8 cellular contexts compared by ENCODE assay signal in genomic region chr15:64635486-64635815, GRCh38.
DNase-seq lines count a peak whose midpoint lies in the region; ATAC-seq, FAIRE-seq and TF ChIP-seq lines count a peak whose summit lies in the region.

No MANE protein-coding gene starts in this region.

- DNase-seq in AG04449 (ENCODE audit: low read depth, low spot score) (peak; percentile 38), GM12878 (ENCODE audit: low read depth, low spot score) (peak; percentile 73), kidney tubule cell (ENCODE audit: low spot score) (peak; percentile 77), testis (peak; percentile 43), SW 1271 (lab: John Stamatoyannopoulos, UW) (no peak), amygdala (lab: John Stamatoyannopoulos, UW) (no peak)
- DNase-seq in stimulated activated naive B cell treated with anti-CD40 and anti-IgM and Interleukin-4, amounts not matched to agents 10 μg/mL and 1 μg/mL and 100 μg/mL, for 72 hours: no peak

- H3K9me3 Mint-ChIP-seq in stimulated activated naive B cell treated with anti-CD40 and anti-IgM and Interleukin-4, amounts not matched to agents 10 μg/mL and 1 μg/mL and 100 μg/mL, for 72 hours: peaks cover 4 to 5% of the 10 kb centered on the region in 2 donors

- H3K27me3 ChIP-seq in GM12878 (replicated peaks in 1 of 2; ENCODE audit: control insufficient read depth in 2 of 2, insufficient read depth in 2 of 2, low read length in 1 of 2) (no peaks in the 10 kb centered on the region), testis (no peaks in the 10 kb centered on the region)

- H3K4me1 Mint-ChIP-seq in stimulated activated naive B cell treated with anti-CD40 and anti-IgM and Interleukin-4, amounts not matched to agents 10 μg/mL and 1 μg/mL and 100 μg/mL, for 72 hours: peaks cover 16 to 34% of the 10 kb centered on the region in 2 donors

- CTCF ChIA-PET in AG04449 (lab: Yijun Ruan, JAX): interaction anchor here (0.6 to 1.8 kb wide), 5 partner anchors 11 to 285 kb away, joined by 3 to 5 read pairs (median 4); no protein-coding TSS in a partner anchor
- CTCF ChIA-PET in GM12878 (lab: Yijun Ruan, JAX): interaction anchor here (1.0 to 4.3 kb wide), 17 partner anchors 9 to 209 kb away, joined by 3 to 93 read pairs (median 5); no protein-coding TSS in a partner anchor

- peak overlapping the region; percentile 93 for H3K4me2 ChIP-seq in GM12878 (ENCODE audit: control insufficient read depth, insufficient read depth)

- no peak for TF ChIP-seq RAD21 in GM12878 (IDR thresholded peaks at IDR 0.05; ENCODE audit: insufficient read depth, low read depth, low read length)

- POLR2A ChIA-PET in AG04449 (lab: Yijun Ruan, JAX) (no interaction called here), GM12878 (lab: Charles Lee) (interaction anchor here (0.6 to 3.8 kb wide), 20 partner anchors 9 to 205 kb away, joined by 3 to 63 read pairs (median 6); partner anchors contain the start of gene ZNF609)

- no peak for TF ChIP-seq EP300 in GM12878 (IDR thresholded peaks at IDR 0.05; ENCODE audit: borderline replicate concordance in 1 of 2, control insufficient read depth in 1 of 2, low read depth in 2 of 2, low read length in 2 of 2)

- TF ChIP-seq POLR2A in GM12878 (IDR thresholded peaks at IDR 0.05; ENCODE audit: low read depth, low read length) (no peak), testis (IDR thresholded peaks at IDR 0.05) (no peak)

- H3K9ac ChIP-seq in GM12878 (ENCODE audit: control insufficient read depth, insufficient read depth, low read length): peak overlapping the region; percentile 45

- TF ChIP-seq CTCF in AG04449 (IDR thresholded peaks at IDR 0.05; ENCODE audit: insufficient read depth, low read length, missing control alignments) (no peak), GM12878 (IDR thresholded peaks at IDR 0.05 in 2 of 3, conservative IDR thresholded peaks at IDR 0.05 in 1 of 3; ENCODE audit: control insufficient read depth in 2 of 3, extremely low read depth in 1 of 3, insufficient read depth in 1 of 3, low read depth in 3 of 3, low read length in 3 of 3) (no peak), testis (IDR thresholded peaks at IDR 0.05) (no peak)

- RAD21 ChIA-PET in GM12878 (lab: Charles Lee; ENCODE audit: unreplicated experiment): interaction anchor here (0.6 to 5.5 kb wide), 32 partner anchors 10 to 542 kb away, joined by 3 to 239 read pairs (median 10); partner anchors contain the start of genes CIAO2A, TRIP4 and ZNF609

- SMC1A ChIA-PET in GM12878 (lab: Charles Lee; ENCODE audit: uncharacterized antibody, unreplicated experiment): interaction anchor here (0.6 to 5.3 kb wide), 47 partner anchors 11 to 425 kb away, joined by 3 to 234 read pairs (median 7); partner anchors contain the start of genes TRIP4 and ZNF609

- in situ Hi-C loops in GM12878 (cut with MboI): no loop called here

- H3K4me1 ChIP-seq in GM12878 (ENCODE audit: control insufficient read depth, insufficient read depth, low read length): peaks cover 47% of the 10 kb centered on the region
- H3K4me1 ChIP-seq in testis: peaks cover 20% of the 10 kb centered on the region

- FAIRE-seq in GM12878 (lab: Jason Lieb, UNC): peak; percentile 64

- H3K27ac ChIP-seq in GM12878 (ENCODE audit: control insufficient read depth, insufficient read depth): peak overlapping the region; percentile 97
- peak overlapping the region in 1 of 2 donors; percentile 3 for H3K27ac ChIP-seq in testis

- no peaks in the 10 kb centered on the region for H4K20me1 ChIP-seq in GM12878 (ENCODE audit: control insufficient read depth, insufficient read depth)

- no peak overlapping the region for H3K4me3 ChIP-seq in AG04449 (ENCODE audit: low read depth, low read length)
- no peak overlapping the region for H3K4me3 ChIP-seq in GM12878
- H3K4me3 ChIP-seq in testis: no peak overlapping the region

- no peak overlapping the region for H2AFZ ChIP-seq in GM12878 (ENCODE audit: control insufficient read depth, low read depth, low read length)

- H3K36me3 Mint-ChIP-seq in stimulated activated naive B cell treated with anti-CD40 and anti-IgM and Interleukin-4, amounts not matched to agents 10 μg/mL and 1 μg/mL and 100 μg/mL, for 72 hours: peaks cover 24 to 30% of the 10 kb centered on the region in 2 donors

- no peak overlapping the region for H3K4me3 Mint-ChIP-seq in stimulated activated naive B cell treated with anti-CD40 and anti-IgM and Interleukin-4, amounts not matched to agents 10 μg/mL and 1 μg/mL and 100 μg/mL, for 72 hours

- H3K79me2 ChIP-seq in GM12878 (ENCODE audit: control insufficient read depth, insufficient read depth, low read length): peaks cover 49% of the 10 kb centered on the region

- H3K27me3 Mint-ChIP-seq in stimulated activated naive B cell treated with anti-CD40 and anti-IgM and Interleukin-4, amounts not matched to agents 10 μg/mL and 1 μg/mL and 100 μg/mL, for 72 hours: no peaks in the 10 kb centered on the region

- H3K36me3 ChIP-seq in GM12878 (ENCODE audit: control insufficient read depth in 2 of 2, insufficient read depth in 2 of 2, low read length in 1 of 2) (peaks cover 0 to 24% of the 10 kb centered on the region in 2 experiments; a peak in 3 of 4 replicates), testis (ENCODE audit: low read depth, missing control alignments) (no peaks in the 10 kb centered on the region)

- H3K9me3 ChIP-seq in GM12878 (replicated peaks; ENCODE audit: control insufficient read depth, insufficient read depth, low read length) (peaks cover 5% of the 10 kb centered on the region; the same call in 2 of the 3 replicates), testis (no peaks in the 10 kb centered on the region)

- intact Hi-C loops in GM12878 (cut with micrococcal nuclease; ENCODE audit: unreplicated experiment) (loop anchor here (10.0 kb wide), 1 partner anchor 211 kb away; no protein-coding TSS in a partner anchor), testis (cut with DNase I; ENCODE audit: low total_unique reads) (no loop called here)

- no peak overlapping the region for H3K27ac Mint-ChIP-seq in stimulated activated naive B cell treated with anti-CD40 and anti-IgM and Interleukin-4, amounts not matched to agents 10 μg/mL and 1 μg/mL and 100 μg/mL, for 72 hours

- TSS peak; percentile 33 for BruUV-seq in GM12878 (replicated peaks; lab: Mats Ljungman, UMichigan)

- ATAC-seq in HG03196 (IDR thresholded peaks at IDR 0.05; ENCODE audit: unreplicated experiment) (peak; percentile 19), GM12878 (peak; percentile 20)
- ATAC-seq in stimulated activated naive B cell treated with anti-CD40 and anti-IgM and Interleukin-4, amounts not matched to agents 10 μg/mL and 1 μg/mL and 100 μg/mL, for 72 hours (replicated peaks): no peak

TF ChIP-seq in GM12878, 131 proteins besides CTCF, POLR2A, EP300 and RAD21 (continues in another document):
- TF ChIP-seq EGR1 (IDR thresholded peaks at IDR 0.05; ENCODE audit: borderline replicate concordance in 1 of 2, low read depth in 2 of 2, low read length in 2 of 2) (no peak), ZBTB11 (CRISPR knock-in tag; IDR thresholded peaks at IDR 0.05) (no peak), RCOR1 (conservative IDR thresholded peaks at IDR 0.05; ENCODE audit: low read depth, low read length) (no peak)
- TF ChIP-seq, protein P1, sequence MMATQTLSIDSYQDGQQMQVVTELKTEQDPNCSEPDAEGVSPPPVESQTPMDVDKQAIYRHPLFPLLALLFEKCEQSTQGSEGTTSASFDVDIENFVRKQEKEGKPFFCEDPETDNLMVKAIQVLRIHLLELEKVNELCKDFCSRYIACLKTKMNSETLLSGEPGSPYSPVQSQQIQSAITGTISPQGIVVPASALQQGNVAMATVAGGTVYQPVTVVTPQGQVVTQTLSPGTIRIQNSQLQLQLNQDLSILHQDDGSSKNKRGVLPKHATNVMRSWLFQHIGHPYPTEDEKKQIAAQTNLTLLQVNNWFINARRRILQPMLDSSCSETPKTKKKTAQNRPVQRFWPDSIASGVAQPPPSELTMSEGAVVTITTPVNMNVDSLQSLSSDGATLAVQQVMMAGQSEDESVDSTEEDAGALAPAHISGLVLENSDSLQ (IDR thresholded peaks at IDR 0.05): peak; percentile 70; the same call in 1 of the 2 replicates

Comparison
In these comparisons a context has a peak if more than half of its experiments do, and no peak if none do; other contexts are left out.
1. DNase-seq: peak in AG04449 (single experiment), GM12878 (single experiment), kidney tubule cell (single experiment) and testis (single experiment); none in SW 1271 (0 of 2), amygdala (0 of 56) and stimulated activated naive B cell treated with anti-CD40 and anti-IgM and Interleukin-4, amounts not matched to agents 10 μg/mL and 1 μg/mL and 100 μg/mL, for 72 hours (single experiment).
2. ATAC-seq: peak in HG03196 (single experiment) and GM12878 (single experiment); none in stimulated activated naive B cell treated with anti-CD40 and anti-IgM and Interleukin-4, amounts not matched to agents 10 μg/mL and 1 μg/mL and 100 μg/mL, for 72 hours (0 of 2).